10 cellular contexts compared by ENCODE assay signal in the genomic region with DNA sequence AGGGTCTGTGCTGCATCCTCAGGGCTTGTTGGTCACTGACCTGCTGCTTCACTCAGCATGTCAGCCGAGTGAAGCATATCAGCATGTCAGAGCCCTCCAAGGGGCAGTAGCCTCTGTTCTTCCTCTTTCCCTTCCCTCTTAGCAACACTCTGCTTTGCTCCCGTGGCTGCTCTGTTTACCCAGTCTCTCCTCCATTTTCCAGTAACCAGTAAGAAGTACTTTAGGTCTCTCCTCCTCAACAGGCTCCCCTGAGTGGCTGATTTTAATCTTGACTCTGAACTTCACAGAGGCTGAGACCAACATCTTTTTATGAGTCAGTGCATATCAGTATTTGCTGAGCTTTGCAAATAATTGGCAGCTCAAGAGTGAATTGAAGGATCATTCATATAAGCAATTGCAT. TPM values are rescaled to one million over a fixed set of nuclear protein-coding genes. Genes with fewer than 3 reads are reported as not detected.
DNase-seq lines count a peak whose midpoint lies in the region; ATAC-seq and TF ChIP-seq lines count a peak whose summit lies in the region.
"Had no signal": no experiment of that assay in that cellular context is flagged by ENCODE, and none has a peak within 500 bp of the region (broad histone marks: within the 10 kb centered on the region; RNA-seq: fewer than 3 reads in every experiment).

No MANE protein-coding gene starts in this region.

- TF ChIP-seq CTCF in OCI-LY7 (conservative IDR thresholded peaks at IDR 0.05; ENCODE audit: low read length) (no peak), heart left ventricle (IDR thresholded peaks at IDR 0.05) (no peak), transverse colon (IDR thresholded peaks at IDR 0.05) (no peak), lower leg skin (IDR thresholded peaks at IDR 0.05) (no peak)

- H3K4me1 ChIP-seq in OCI-LY7 (ENCODE audit: insufficient read depth, low read length, poor library complexity, severe bottlenecking): peaks cover 69% of the 10 kb centered on the region
- peaks cover 0 to 82% (median 20%) of the 10 kb centered on the region in 12 donors for H3K4me1 ChIP-seq in heart left ventricle
- peaks cover 0 to 32% (median 6%) of the 10 kb centered on the region in 4 donors for H3K4me1 ChIP-seq in transverse colon
- no peaks in the 10 kb centered on the region for H3K4me1 ChIP-seq in SJCRH30

- H3K4me3 ChIP-seq in OCI-LY7 (ENCODE audit: low read depth, low read length, poor library complexity, severe bottlenecking) (peak overlapping the region; percentile 70), heart left ventricle (no peak overlapping the region), transverse colon (no peak overlapping the region), SJCRH30 (no peak overlapping the region), lower leg skin (ENCODE audit: low read depth, poor library complexity, severe bottlenecking) (no peak overlapping the region)

- TF ChIP-seq POLR2A in heart left ventricle (IDR thresholded peaks at IDR 0.05) (no peak), transverse colon (IDR thresholded peaks at IDR 0.05) (no peak), lower leg skin (IDR thresholded peaks at IDR 0.05) (no peak)

- ATAC-seq in activated CD8-positive, alpha-beta memory T cell treated with anti-CD3 and anti-CD28 coated beads, Interleukin-2, amount 10 ng/mL, durations not matched to agents 7 days and 5 days: no peak
- peak in 3 of 4 donors; percentile 25 to 31 (median 25) for ATAC-seq in heart left ventricle

- POLR2A ChIA-PET in OCI-LY7 (lab: Charles Lee): interaction anchor here (0.5 to 4.7 kb wide), 6 partner anchors 10 to 24 kb away, joined by 3 to 34 read pairs (median 4); partner anchors contain the start of gene ADRB2

- no peaks in the 10 kb centered on the region for H3K9me2 ChIP-seq in OCI-LY7 (ENCODE audit: insufficient read depth, low read length)

- no peaks in the 10 kb centered on the region for H3K9me3 ChIP-seq in OCI-LY7 (ENCODE audit: low read length)
- no peaks in the 10 kb centered on the region for H3K9me3 ChIP-seq in heart left ventricle
- no peaks in the 10 kb centered on the region for H3K9me3 ChIP-seq in transverse colon
- H3K9me3 ChIP-seq in SJCRH30 (replicated peaks): no peaks in the 10 kb centered on the region

- no peaks in the 10 kb centered on the region for H3K27me3 Mint-ChIP-seq in activated CD8-positive, alpha-beta memory T cell treated with anti-CD3 and anti-CD28 coated beads, Interleukin-2, amount 10 ng/mL, durations not matched to agents 7 days and 5 days

- no peak for TF ChIP-seq EP300 in transverse colon (IDR thresholded peaks at IDR 0.05; ENCODE audit: low read depth)

- 20 to 34% (median 20%) methylated on average over 2 of the region's 2 CpGs for WGBS in heart left ventricle, 4 donors
- WGBS in transverse colon (ENCODE audit: low coverage in 1 of 2), 2 donors: 18 to 37% methylated on average over 2 of the region's 2 CpGs
- 48 to 66% methylated on average over 2 of the region's 2 CpGs for WGBS in lower leg skin, 2 donors

- H3K27me3 ChIP-seq in heart left ventricle: no peaks in the 10 kb centered on the region
- no peaks in the 10 kb centered on the region for H3K27me3 ChIP-seq in transverse colon
- H3K27me3 ChIP-seq in SJCRH30: no peaks in the 10 kb centered on the region

- no peaks in the 10 kb centered on the region for H3K36me3 ChIP-seq in OCI-LY7 (ENCODE audit: insufficient read depth, low read length)
- no peaks in the 10 kb centered on the region for H3K36me3 ChIP-seq in heart left ventricle
- no peaks in the 10 kb centered on the region for H3K36me3 ChIP-seq in transverse colon
- no peaks in the 10 kb centered on the region for H3K36me3 ChIP-seq in SJCRH30

- H3K9me3 Mint-ChIP-seq in activated CD8-positive, alpha-beta memory T cell treated with anti-CD3 and anti-CD28 coated beads, Interleukin-2, amount 10 ng/mL, durations not matched to agents 7 days and 5 days (ENCODE audit: low read depth): peaks cover 1% of the 10 kb centered on the region

- H3K36me3 Mint-ChIP-seq in activated CD8-positive, alpha-beta memory T cell treated with anti-CD3 and anti-CD28 coated beads, Interleukin-2, amount 10 ng/mL, durations not matched to agents 7 days and 5 days: peaks cover 5% of the 10 kb centered on the region

- no TSS peak for BruUV-seq in OCI-LY7 (replicated peaks; lab: Mats Ljungman, UMichigan)

- H3K4me2 ChIP-seq in OCI-LY7 (ENCODE audit: low read length): peak overlapping the region; percentile 90

- H2AFZ ChIP-seq in OCI-LY7 (ENCODE audit: low read length): peak overlapping the region; percentile 83; the same call in 1 of the 2 replicates

- H3K27ac Mint-ChIP-seq in activated CD8-positive, alpha-beta memory T cell treated with anti-CD3 and anti-CD28 coated beads, Interleukin-2, amount 10 ng/mL, durations not matched to agents 7 days and 5 days: peak overlapping the region; percentile 71

- CTCF ChIA-PET in activated CD8-positive, alpha-beta memory T cell treated with anti-CD3 and anti-CD28 coated beads, Interleukin-2, amount 10 ng/mL, durations not matched to agents 7 days and 5 days (lab: Charles Lee): interaction anchor here (1.5 to 4.2 kb wide), 2 partner anchors 16 to 67 kb away, joined by 4 to 10 read pairs; no protein-coding TSS in a partner anchor
- CTCF ChIA-PET in OCI-LY7 (lab: Charles Lee; ENCODE audit: unreplicated experiment): interaction anchor here (1.5 kb wide), 2 partner anchors 21 to 24 kb away, joined by 3 read pairs; no protein-coding TSS in a partner anchor

- intact Hi-C loops in OCI-LY7 (cut with micrococcal nuclease; ENCODE audit: unreplicated experiment): loop anchor here (2.0 to 10.0 kb wide), 3 partner anchors 21 to 423 kb away; partner anchors contain the start of gene FBXO38
- intact Hi-C loops in heart left ventricle (cut with DNase I): loop anchor here in 2 of 10 donors (5.0 kb wide), 2 partner anchors 61 to 66 kb away; no protein-coding TSS in a partner anchor
- intact Hi-C loops in transverse colon (cut with DNase I; ENCODE audit: low total_unique reads): no loop called here
- intact Hi-C loops in lower leg skin (cut with DNase I; ENCODE audit: low total_unique reads): no loop called here

- H3K27ac ChIP-seq in OCI-LY7 (ENCODE audit: low read depth, low read length, poor library complexity, severe bottlenecking): peak overlapping the region; percentile 93
- H3K27ac ChIP-seq in heart left ventricle: peak overlapping the region in 2 of 12 donors; percentile 6 to 88
- peak overlapping the region in 1 of 4 donors; percentile 17 for H3K27ac ChIP-seq in transverse colon
- H3K27ac ChIP-seq in SJCRH30: no peak overlapping the region

- H3K79me2 ChIP-seq in OCI-LY7 (ENCODE audit: insufficient read depth, low read depth, low read length): no peaks in the 10 kb centered on the region

- DNase-seq in activated CD8-positive, alpha-beta memory T cell treated with anti-CD3 and anti-CD28 coated beads, Interleukin-2, amount 10 ng/mL, durations not matched to agents 7 days and 5 days: no peak
- no peak for DNase-seq in activated CD8-positive, alpha-beta memory T cell treated with anti-CD3 and anti-CD28 coated beads for 24 hours
- DNase-seq in OCI-LY7 (ENCODE audit: low spot score) (peak; percentile 42), heart left ventricle (peak in 1 of 5 donors; percentile 32), transverse colon (peak; percentile 19), cerebellar nuclear complex (lab: John Stamatoyannopoulos, UW) (no peak), SJCRH30 (no peak), lower leg skin (ENCODE audit: low spot score in 2 of 2) (no peak)
- DNase-seq: activated CD4-positive, alpha-beta T cell treated with anti-CD3 and anti-CD28 coated beads for 48 hours; central memory CD4-positive, alpha-beta T cell had no signal

- no peaks in the 10 kb centered on the region for H4K20me1 ChIP-seq in OCI-LY7 (ENCODE audit: insufficient read depth, low read length)

- no peak overlapping the region for H3K4me3 Mint-ChIP-seq in activated CD8-positive, alpha-beta memory T cell treated with anti-CD3 and anti-CD28 coated beads, Interleukin-2, amount 10 ng/mL, durations not matched to agents 7 days and 5 days

- H3K4me1 Mint-ChIP-seq in activated CD8-positive, alpha-beta memory T cell treated with anti-CD3 and anti-CD28 coated beads, Interleukin-2, amount 10 ng/mL, durations not matched to agents 7 days and 5 days: peaks cover 70% of the 10 kb centered on the region

- in situ Hi-C loops in transverse colon (cut with MboI; ENCODE audit: low pct_ligation_motif_present in 1 of 4, low pct_unique_long_range_greater_than_20kb in 1 of 4, low sequenced_read_pairs in 3 of 4): loop anchor here in 1 of 4 donors (25.0 kb wide), 1 partner anchor 154 kb away; no protein-coding TSS in a partner anchor

RNA-seq across cellular contexts. Expression of gene ADRB2, which starts 18.6 kb away (rescaled TPM):
- total RNA-seq in activated CD8-positive, alpha-beta memory T cell treated with anti-CD3 and anti-CD28 coated beads, Interleukin-2, amount 10 ng/mL, durations not matched to agents 7 days and 5 days: 1 to 10 TPM; 1.7 to 4.4 TPM
- total RNA-seq in OCI-LY7 (2014; rRNA removed; shearing (Covaris generic)): 14.6 and 16.8 TPM in 2 replicates
- total RNA-seq in OCI-LY7 (2022) (4.4 and 4.6 TPM in 2 replicates), heart left ventricle (1 to 10 TPM; 3.4 to 8.3 (median 6.2) TPM), transverse colon (1 to 10 TPM in 3 of 4 donors, under 1 TPM in 1; 1.00 to 3.5 (median 1.7) TPM), lower leg skin (10 to 100 TPM; 31.4 to 90.3 (median 42.9) TPM)
- polyA plus RNA-seq in heart left ventricle: 1 to 10 TPM; 1.8 to 4.4 TPM
- 0.08 and 0.10 TPM in 2 replicates for total RNA-seq in SJCRH30 (2014; rRNA removed; shearing (Covaris generic))

Comparison
In these comparisons a context has a peak if more than half of its experiments do, and no peak if none do; other contexts are left out.
1. DNase-seq: peak in OCI-LY7 (single experiment) and transverse colon (single experiment); none in activated CD8-positive, alpha-beta memory T cell treated with anti-CD3 and anti-CD28 coated beads, Interleukin-2, amount 10 ng/mL, durations not matched to agents 7 days and 5 days (single experiment), activated CD8-positive, alpha-beta memory T cell treated with anti-CD3 and anti-CD28 coated beads for 24 hours (single experiment), cerebellar nuclear complex (0 of 2), SJCRH30 (0 of 2) and lower leg skin (0 of 2).